Comparison of ENCODE assay signal across 8 cellular contexts in genomic region chr3:172655388-172655787, GRCh38.
"Had no signal": no experiment of that assay in that cellular context is flagged by ENCODE, and none has a peak within 500 bp of the region (broad histone marks: within the 10 kb centered on the region; RNA-seq: fewer than 3 reads in every experiment).

No MANE protein-coding gene starts in this region.

- H3K27ac Mint-ChIP-seq: H9, IgD-negative memory B cell had no signal

- DNase-seq: GM23248, GOT3, H9, HCEC 1CT, KBM-7 had no signal

- H2AFZ ChIP-seq: GM23248 had no signal

- H3K9ac ChIP-seq: GM23248 had no signal

- H3K27ac ChIP-seq: GM23248 had no signal

- H3K4me3 ChIP-seq: GM23248 had no signal

- H3K9me3 Mint-ChIP-seq: H9, IgD-negative memory B cell had no signal

- FAIRE-seq: H54, HTR-8/SVneo had no signal

- H3K36me3 Mint-ChIP-seq: IgD-negative memory B cell had no signal

- H3K4me3 Mint-ChIP-seq: H9, IgD-negative memory B cell had no signal

- H3K27me3 Mint-ChIP-seq: IgD-negative memory B cell had no signal
